9 cellular contexts compared by ENCODE assay signal in the genomic region with DNA sequence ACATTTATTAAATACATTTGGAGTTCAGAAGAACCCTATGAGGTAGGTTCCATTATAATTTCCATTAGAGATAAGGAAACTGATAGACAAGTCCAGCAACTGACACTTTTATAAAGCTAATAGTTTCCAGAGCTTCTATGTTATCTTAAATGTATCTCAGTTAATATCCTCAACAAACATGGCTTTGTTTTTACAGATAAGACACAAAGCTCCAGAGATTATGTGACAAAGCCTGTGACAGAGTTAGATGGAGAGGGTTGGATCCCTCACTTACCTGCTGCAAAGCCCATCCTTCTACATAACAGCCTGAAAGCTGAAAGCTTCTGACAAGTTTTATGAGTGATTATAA. TPM values are rescaled to one million over a fixed set of nuclear protein-coding genes. Genes with fewer than 3 reads are reported as not detected.
A peak's percentile ranks its signal among the peaks of the same experiment; 100 is the strongest.
DNase-seq lines count a peak whose midpoint lies in the region; FAIRE-seq and TF ChIP-seq lines count a peak whose summit lies in the region.
"Had no signal": no experiment of that assay in that cellular context is flagged by ENCODE, and none has a peak within 500 bp of the region (broad histone marks: within the 10 kb centered on the region; RNA-seq: fewer than 3 reads in every experiment).

No MANE protein-coding gene starts in this region.

- H3K36me3 ChIP-seq in H1 (ENCODE audit: control insufficient read depth in 2 of 4, insufficient read depth in 4 of 4, low read length in 3 of 4): peaks cover 3 to 17% (median 9%) of the 10 kb centered on the region in 4 experiments; a peak in 6 of 8 replicates
- H3K36me3 ChIP-seq in parathyroid adenoma (ENCODE audit: control insufficient read depth, insufficient read depth, low read length): no peaks in the 10 kb centered on the region

- no peak for DNase-seq in GM12864 (ENCODE audit: low read depth)
- DNase-seq in LNCaP clone FGC (ENCODE audit: low read depth): no peak
- no peak for DNase-seq in H1 (ENCODE audit: low read depth in 1 of 2, low spot score in 2 of 2)
- DNase-seq in glomerular visceral epithelial cell (ENCODE audit: extremely low spot score): no peak
- no peak for DNase-seq in UCSD-AML1 (lab: John Stamatoyannopoulos, UW; ENCODE audit: unreplicated experiment)
- no peak for DNase-seq in AG08395 (ENCODE audit: low spot score)
- DNase-seq in NCI-H1436 treated with DMSO at 0.1 percent for 48 hours (lab: John Stamatoyannopoulos, UW): no peak

- H3K56ac ChIP-seq in H1 (replicated peaks; ENCODE audit: insufficient read length, low read depth, low read length): no peak overlapping the region

- peaks cover 4% of the 10 kb centered on the region; the same call in 1 of the 2 replicates for H3K79me1 ChIP-seq in H1 (ENCODE audit: low read depth, low read length)

- H3K18ac ChIP-seq in H1 (ENCODE audit: extremely low read depth, low read length): no peak overlapping the region

- H2AK5ac ChIP-seq in H1 (ENCODE audit: low read depth, low read length): no peak overlapping the region

- H2AFZ ChIP-seq in H1 (ENCODE audit: low read length) (peak overlapping the region; percentile 73), parathyroid adenoma (peak overlapping the region; percentile 97)

- POLR2A ChIA-PET in H1 (lab: Charles Lee; ENCODE audit: partially characterized antibody): interaction anchor here (0.6 to 2.2 kb wide), 4 partner anchors 12 to 199 kb away, joined by 3 to 16 read pairs (median 6); partner anchors contain the start of gene WWTR1

- H3K23ac ChIP-seq in H1 (ENCODE audit: insufficient read length): no peak overlapping the region

- H3K4me1 ChIP-seq in H1 (replicated peaks in 1 of 4; ENCODE audit: control insufficient read depth in 3 of 4, insufficient read depth in 4 of 4, low read length in 3 of 4) (no peaks in the 10 kb centered on the region; a peak in 2 of 7 replicates), parathyroid adenoma (peaks cover 3% of the 10 kb centered on the region)

- no peak overlapping the region for H2BK12ac ChIP-seq in H1 (ENCODE audit: low read depth, low read length)

- no peak overlapping the region for H4K8ac ChIP-seq in H1 (ENCODE audit: extremely low read depth, insufficient read depth, low read length)

- H2BK5ac ChIP-seq in H1 (ENCODE audit: low read depth, low read length): no peak overlapping the region

- no peaks in the 10 kb centered on the region for H3K23me2 ChIP-seq in H1 (ENCODE audit: low read depth, low read length)

- no peak overlapping the region for H2BK20ac ChIP-seq in H1 (ENCODE audit: low read length)

- no peak for FAIRE-seq in H1 (lab: Jason Lieb, UNC)

- H3K79me2 ChIP-seq in H1 (ENCODE audit: control insufficient read depth in 1 of 2, insufficient read depth in 2 of 2, low read length in 2 of 2) (peaks cover 0 to 13% of the 10 kb centered on the region in 2 experiments; a peak in 2 of 4 replicates), parathyroid adenoma (no peaks in the 10 kb centered on the region)

- no peak overlapping the region for H3K14ac ChIP-seq in H1 (ENCODE audit: insufficient read length)

- no peak overlapping the region for H2BK15ac ChIP-seq in H1 (ENCODE audit: low read length)

- H3K4ac ChIP-seq in H1 (replicated peaks; ENCODE audit: insufficient read length, low read depth, low read length): peak overlapping the region; percentile 81

- CTCF ChIA-PET in H1 (lab: Charles Lee; ENCODE audit: partially characterized antibody): interaction anchor here (0.6 to 3.1 kb wide), 15 partner anchors 11 to 263 kb away, joined by 3 to 23 read pairs (median 4); no protein-coding TSS in a partner anchor

- TF ChIP-seq CTCF in GM12864 (IDR thresholded peaks at IDR 0.05; ENCODE audit: low read depth, low read length, missing control alignments): no peak
- TF ChIP-seq CTCF in LNCaP clone FGC (IDR thresholded peaks at IDR 0.05; ENCODE audit: control insufficient read depth, extremely low read depth, insufficient read depth): no peak
- no peak for TF ChIP-seq CTCF in H1 (IDR thresholded peaks at IDR 0.05; ENCODE audit: control extremely low read depth in 1 of 3, insufficient read depth in 1 of 3, low read depth in 1 of 3, low read length in 3 of 3)
- TF ChIP-seq CTCF in parathyroid adenoma (IDR thresholded peaks at IDR 0.05): no peak

- no peak overlapping the region for H2BK120ac ChIP-seq in H1 (replicated peaks; ENCODE audit: low read depth, low read length)

- H4K20me1 ChIP-seq in H1 (replicated peaks in 1 of 2; ENCODE audit: control insufficient read depth in 1 of 2, insufficient read depth in 2 of 2, low read length in 2 of 2): no peaks in the 10 kb centered on the region

- H4K5ac ChIP-seq in H1 (ENCODE audit: insufficient read length, low read depth, low read length): no peak overlapping the region

- no peak overlapping the region for H3K27ac ChIP-seq in H1 (ENCODE audit: low read depth, low read length)
- peak overlapping the region; percentile 61 for H3K27ac ChIP-seq in parathyroid adenoma

- no peak for TF ChIP-seq EP300 in H1 (IDR thresholded peaks at IDR 0.05; ENCODE audit: borderline replicate concordance in 1 of 2, low read depth in 2 of 2, low read length in 2 of 2)

- TF ChIP-seq RAD21 in H1 (IDR thresholded peaks at IDR 0.05 in 1 of 2, conservative IDR thresholded peaks at IDR 0.05 in 1 of 2; ENCODE audit: low read depth in 2 of 2, low read length in 2 of 2): no peak

- H3K27me3 ChIP-seq in H1 (replicated peaks in 1 of 4; ENCODE audit: control insufficient read depth in 3 of 4, extremely low read depth in 1 of 4, insufficient read depth in 3 of 4, low read length in 3 of 4): no peaks in the 10 kb centered on the region
- H3K27me3 ChIP-seq in parathyroid adenoma (ENCODE audit: control insufficient read depth, insufficient read depth, low read length): no peaks in the 10 kb centered on the region

- peak overlapping the region; percentile 46 to 77 for H3K4me2 ChIP-seq in H1 (ENCODE audit: insufficient read depth in 1 of 2, low read depth in 2 of 2, low read length in 2 of 2)
- peak overlapping the region; percentile 85 for H3K4me2 ChIP-seq in parathyroid adenoma (ENCODE audit: low read length)

- no peak for TF ChIP-seq POLR2A in H1 (IDR thresholded peaks at IDR 0.05; ENCODE audit: control extremely low read depth in 1 of 2, low read depth in 2 of 2, low read length in 2 of 2)

- H3K9me3 ChIP-seq in H1 (ENCODE audit: insufficient read depth in 2 of 2, low read depth in 1 of 2, low read length in 1 of 2): no peaks in the 10 kb centered on the region
- H3K9me3 ChIP-seq in parathyroid adenoma (ENCODE audit: control insufficient read depth, low read length): no peaks in the 10 kb centered on the region

- no peak overlapping the region for H3K9ac ChIP-seq in H1 (replicated peaks in 1 of 4; ENCODE audit: extremely low read depth in 1 of 4, low read depth in 3 of 4, low read length in 3 of 4)
- H3K9ac ChIP-seq in parathyroid adenoma: no peak overlapping the region

- H3K4me3 ChIP-seq in GM12864 (ENCODE audit: low read depth, low read length) (peak overlapping the region; percentile 97), LNCaP clone FGC (ENCODE audit: low read depth, low read length) (peak overlapping the region; percentile 96), H1 (ENCODE audit: extremely low read depth in 1 of 4, insufficient read depth in 2 of 4, low read depth in 3 of 4, low read length in 4 of 4) (peak overlapping the region; percentile 84 to 96 (median 94); a peak in 7 of 8 replicates), parathyroid adenoma (ENCODE audit: low read depth, low read length) (peak overlapping the region; percentile 82)

- H4K91ac ChIP-seq in H1 (replicated peaks; ENCODE audit: insufficient read length, low read length): no peak overlapping the region

TF ChIP-seq in H1, 55 proteins besides CTCF, POLR2A, EP300 and RAD21:
- no peak for TF ChIP-seq SRF (IDR thresholded peaks at IDR 0.05; ENCODE audit: low read depth, low read length)
- no peak for TF ChIP-seq NANOG (IDR thresholded peaks at IDR 0.05; ENCODE audit: insufficient read depth, low read depth, low read length, poor library complexity, severe bottlenecking)
- TF ChIP-seq, protein P1, sequence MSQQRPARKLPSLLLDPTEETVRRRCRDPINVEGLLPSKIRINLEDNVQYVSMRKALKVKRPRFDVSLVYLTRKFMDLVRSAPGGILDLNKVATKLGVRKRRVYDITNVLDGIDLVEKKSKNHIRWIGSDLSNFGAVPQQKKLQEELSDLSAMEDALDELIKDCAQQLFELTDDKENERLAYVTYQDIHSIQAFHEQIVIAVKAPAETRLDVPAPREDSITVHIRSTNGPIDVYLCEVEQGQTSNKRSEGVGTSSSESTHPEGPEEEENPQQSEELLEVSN (IDR thresholded peaks at IDR 0.05): no peak
- no peak for TF ChIP-seq RXRA (IDR thresholded peaks at IDR 0.05; ENCODE audit: insufficient read depth, low read depth, low read length)
- TF ChIP-seq BACH1 (IDR thresholded peaks at IDR 0.05; ENCODE audit: low read length): no peak
- TF ChIP-seq GABPA (IDR thresholded peaks at IDR 0.05; ENCODE audit: borderline replicate concordance, insufficient read depth, low read length): no peak
- no peak for TF ChIP-seq ZNF274 (IDR thresholded peaks at IDR 0.05; ENCODE audit: borderline replicate concordance, extremely low read depth, low read length)

RNA-seq across cellular contexts. Expression of gene COMMD2, which starts 0.5 kb away (rescaled TPM):
- 51.6 and 57.2 TPM in 2 replicates for total RNA-seq in H1 (2021; fragmentation: NEBNext Ultra II Directional; extraction: Animal tissue kit (Norgen Biotek cat#: 25700))
- 12.1 and 20.2 TPM in 2 replicates for polyA plus RNA-seq in H1 (2011; rRNA removed)
- 31.2 TPM for polyA plus RNA-seq in H1 (2011; cell fraction: cytosol; rRNA removed)
- 13.4 TPM for polyA plus RNA-seq in H1 (2011; cell fraction: nucleus; rRNA removed)
- 29.5 to 50.7 TPM (median 35.3 TPM) in 4 replicates for polyA plus RNA-seq in H1 (2012, experiment 1 of 2)
- polyA plus RNA-seq in H1 (2012, experiment 2 of 2): 5.6 TPM
- polyA plus RNA-seq in H1 (2013, experiment 1 of 2): 29.8 TPM
- 27.4 TPM for polyA plus RNA-seq in H1 (2013, experiment 2 of 2)
- polyA minus RNA-seq in H1 (2011; rRNA and poly(A)+ RNA removed): 23.8 and 53.1 TPM in 2 replicates
- 9.4 TPM for polyA minus RNA-seq in H1 (2011; cell fraction: cytosol; rRNA and poly(A)+ RNA removed)
- polyA minus RNA-seq in H1 (2011; cell fraction: nucleus; rRNA and poly(A)+ RNA removed): 19.4 TPM

RNA-seq across cellular contexts. Expression of gene ANKUB1, which starts 39.6 kb away (rescaled TPM):
- not detected in 2 replicates for total RNA-seq in H1 (2021; fragmentation: NEBNext Ultra II Directional; extraction: Animal tissue kit (Norgen Biotek cat#: 25700))
- not detected in 2 replicates for polyA plus RNA-seq in H1 (2011; rRNA removed)
- polyA plus RNA-seq in H1 (2011; cell fraction: cytosol; rRNA removed): not detected
- not detected for polyA plus RNA-seq in H1 (2011; cell fraction: nucleus; rRNA removed)
- polyA plus RNA-seq in H1 (2012, experiment 1 of 2): not detected in 4 replicates
- not detected for polyA plus RNA-seq in H1 (2012, experiment 2 of 2)
- polyA plus RNA-seq in H1 (2013, experiment 1 of 2): not detected
- polyA plus RNA-seq in H1 (2013, experiment 2 of 2): not detected
- polyA minus RNA-seq in H1 (2011; rRNA and poly(A)+ RNA removed): not detected in 2 replicates
- not detected for polyA minus RNA-seq in H1 (2011; cell fraction: cytosol; rRNA and poly(A)+ RNA removed)
- not detected for polyA minus RNA-seq in H1 (2011; cell fraction: nucleus; rRNA and poly(A)+ RNA removed)
- total RNA-seq: myocyte had no signal
